Comparison of ENCODE assay signal across 39 cellular contexts in the genomic region with DNA sequence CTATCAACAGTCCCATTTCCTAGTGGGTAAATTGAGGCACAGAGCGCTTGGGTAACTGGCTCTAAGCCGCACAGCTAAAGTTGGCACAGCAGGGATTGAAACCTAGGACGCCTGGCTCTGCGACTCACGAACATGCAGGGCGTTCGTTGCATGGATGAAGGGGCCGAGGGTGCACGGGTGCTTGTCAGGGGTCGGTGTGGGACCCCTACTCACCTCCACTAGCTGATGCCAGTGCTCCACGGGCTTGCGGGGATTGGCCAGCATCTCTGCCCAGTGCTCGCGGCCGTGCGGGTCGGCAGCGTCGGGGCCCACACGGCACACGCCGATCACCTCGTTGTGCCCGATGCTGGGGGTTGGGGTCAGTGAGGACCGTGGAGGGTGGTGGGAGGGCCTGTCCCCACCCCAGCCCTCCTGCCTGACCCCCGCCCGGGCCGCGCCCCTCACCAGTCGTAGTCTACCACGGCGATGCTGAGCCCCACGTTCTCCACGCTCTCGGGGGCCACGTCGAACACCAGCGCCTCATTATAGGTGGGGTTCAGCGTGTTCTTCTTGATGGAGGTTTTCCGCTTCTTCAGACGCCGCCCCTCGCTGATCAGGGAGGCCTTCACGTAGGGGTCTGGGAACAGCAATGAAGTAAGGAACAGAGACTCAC. TPM values are rescaled to one million over a fixed set of nuclear protein-coding genes. Genes with fewer than 3 reads are reported as not detected.
"Had no signal": no experiment of that assay in that cellular context is flagged by ENCODE, and none has a peak within 500 bp of the region (broad histone marks: within the 10 kb centered on the region; RNA-seq: fewer than 3 reads in every experiment).

No MANE protein-coding gene starts in this region.

- H3K4me3 ChIP-seq: adrenal gland, body of pancreas, cardiac muscle cell had no signal

- H3K9me3 Mint-ChIP-seq: activated B cell treated with CpG ODN at 0.5 μM for 24 hours; activated CD4-positive, alpha-beta memory T cell treated with anti-CD3 and anti-CD28 coated beads for 36 hours; activated CD4-positive, alpha-beta T cell treated with anti-CD3 and anti-CD28 coated beads, Interleukin-2, amount 10 ng/mL, durations not matched to agents 24 days and 14 days; activated CD8-positive, alpha-beta T cell treated with anti-CD3 and anti-CD28 coated beads for 36 hours; activated naive CD4-positive, alpha-beta T cell treated with anti-CD3 and anti-CD28 coated beads for 36 hours; activated naive CD4-positive, alpha-beta T cell treated with anti-CD3 and anti-CD28 coated beads, Interleukin-2, amount 50 U/mL, for 72 hours; activated naive CD8-positive, alpha-beta T cell treated with anti-CD3 and anti-CD28 coated beads for 36 hours; activated T-cell treated with anti-CD3 and anti-CD28 coated beads, Interleukin-2, amount 50 U/mL, for 4 hours; activated T-cell treated with anti-CD3 and anti-CD28 coated beads, Interleukin-2, amount 50 U/mL, for 72 hours; activated T-helper 1 cell treated with anti-CD3 and anti-CD28 coated beads, Interleukin-12 subunit alpha, Interleukin-12 subunit beta, Interleukin-2, Interleukin-4 antibody, amounts not matched to agents 30 ng/mL and 10 ng/mL and 1 ng/mL, durations not matched to agents 14 hours and 24 hours and 36 hours; activated T-helper 17 cell treated with anti-CD3 and anti-CD28 coated beads, Interleukin-2, amount 50 U/mL, for 72 hours; central memory CD8-positive, alpha-beta T cell; T-helper 1 cell treated with Interleukin-12 subunit alpha and Interleukin-12 subunit beta and Interleukin-4 antibody, amounts not matched to agents 30 μg/mL and 1 μg/mL, for 36 hours; T-helper 2 cell treated with Interferon-gamma antibody and Interleukin-4, amounts not matched to agents 5 μg/mL and 100 μg/mL, for 36 hours had no signal

- H3K27ac ChIP-seq: adrenal gland, body of pancreas, brain microvascular endothelial cell, cardiac muscle cell, VCaP had no signal

- H3K27me3 Mint-ChIP-seq: activated B cell treated with CpG ODN at 0.5 μM for 24 hours; activated CD4-positive, alpha-beta T cell treated with anti-CD3 and anti-CD28 coated beads, Interleukin-2, amount 10 ng/mL, durations not matched to agents 24 days and 14 days; activated naive CD8-positive, alpha-beta T cell treated with anti-CD3 and anti-CD28 coated beads for 36 hours had no signal

- DNase-seq: activated B cell treated with CpG ODN at 0.5 μM for 24 hours; activated CD4-positive, alpha-beta memory T cell treated with anti-CD3 and anti-CD28 coated beads for 36 hours; activated CD4-positive, alpha-beta T cell treated with anti-CD3 and anti-CD28 coated beads for 4 hours; activated CD4-positive, alpha-beta T cell treated with anti-CD3 and anti-CD28 coated beads, Interleukin-2, amount 10 ng/mL, durations not matched to agents 24 days and 14 days; activated CD4-positive, alpha-beta T cell treated with anti-CD3 and anti-CD28 coated beads, Interleukin-2, amount 50 U/mL, for 1 hour; activated CD4-positive, alpha-beta T cell treated with anti-CD3 and anti-CD28 coated beads, Interleukin-2, amount 50 U/mL, for 4 hours; activated CD4-positive, CD25-positive, alpha-beta regulatory T cell treated with anti-CD3 and anti-CD28 coated beads, Interleukin-2, amount 50 U/mL, for 72 hours; activated CD8-positive, alpha-beta memory T cell treated with anti-CD3 and anti-CD28 coated beads, Interleukin-2, amount 50 U/mL, for 4 hours; activated CD8-positive, alpha-beta T cell treated with anti-CD3 and anti-CD28 coated beads for 36 hours; activated effector memory CD4-positive, alpha-beta T cell treated with anti-CD3 and anti-CD28 coated beads, Interleukin-2, amount 50 U/mL, for 16 hours; activated gamma-delta T cell treated with Interleukin-2 at 50 U/mL for 16 hours; activated naive CD4-positive, alpha-beta T cell; activated naive CD4-positive, alpha-beta T cell treated with anti-CD3 and anti-CD28 coated beads for 36 hours; activated naive CD4-positive, alpha-beta T cell treated with anti-CD3 and anti-CD28 coated beads, Interleukin-2, amount 50 U/mL, for 16 hours; activated naive CD8-positive, alpha-beta T cell treated with anti-CD3 and anti-CD28 coated beads for 36 hours; activated T-cell treated with anti-CD3 and anti-CD28 coated beads for 4 hours; activated T-cell treated with anti-CD3 and anti-CD28 coated beads, Interleukin-2, amount 50 U/mL, for 1 hour; activated T-cell treated with anti-CD3 and anti-CD28 coated beads, Interleukin-2, amount 50 U/mL, for 4 hours; activated T-cell treated with anti-CD3 and anti-CD28 coated beads, Interleukin-2, amount 50 U/mL, for 72 hours; adrenal gland; amniotic stem cell; aorta; body of pancreas; brain microvascular endothelial cell; caudate nucleus; T-helper 1 cell; T-helper 2 cell; T-helper 9 cell had no signal

- H3K36me3 Mint-ChIP-seq: activated CD4-positive, alpha-beta memory T cell treated with anti-CD3 and anti-CD28 coated beads for 36 hours; activated naive CD4-positive, alpha-beta T cell treated with anti-CD3 and anti-CD28 coated beads, Interleukin-2, amount 50 U/mL, for 72 hours; activated naive CD8-positive, alpha-beta T cell treated with anti-CD3 and anti-CD28 coated beads for 36 hours had no signal

- H3K27ac Mint-ChIP-seq: activated B cell treated with CpG ODN at 0.5 μM for 24 hours; activated CD4-positive, alpha-beta memory T cell treated with anti-CD3 and anti-CD28 coated beads for 36 hours; activated CD4-positive, alpha-beta T cell treated with anti-CD3 and anti-CD28 coated beads, Interleukin-2, amount 10 ng/mL, durations not matched to agents 24 days and 14 days; activated CD8-positive, alpha-beta T cell treated with anti-CD3 and anti-CD28 coated beads for 36 hours; activated naive CD4-positive, alpha-beta T cell treated with anti-CD3 and anti-CD28 coated beads for 36 hours; activated naive CD4-positive, alpha-beta T cell treated with anti-CD3 and anti-CD28 coated beads, Interleukin-2, amount 50 U/mL, for 72 hours; activated naive CD8-positive, alpha-beta T cell treated with anti-CD3 and anti-CD28 coated beads for 36 hours; activated T-cell treated with anti-CD3 and anti-CD28 coated beads, Interleukin-2, amount 50 U/mL, for 72 hours; activated T-helper 1 cell treated with anti-CD3 and anti-CD28 coated beads, Interleukin-12 subunit alpha, Interleukin-12 subunit beta, Interleukin-2, Interleukin-4 antibody, amounts not matched to agents 30 ng/mL and 10 ng/mL and 1 ng/mL, durations not matched to agents 14 hours and 24 hours and 36 hours; activated T-helper 17 cell treated with anti-CD3 and anti-CD28 coated beads, Interleukin-2, amount 50 U/mL, for 72 hours; T-helper 1 cell treated with Interleukin-12 subunit alpha and Interleukin-12 subunit beta and Interleukin-4 antibody, amounts not matched to agents 30 μg/mL and 1 μg/mL, for 36 hours; T-helper 2 cell treated with Interferon-gamma antibody and Interleukin-4, amounts not matched to agents 5 μg/mL and 100 μg/mL, for 36 hours had no signal

- H3K36me3 ChIP-seq: adrenal gland, brain microvascular endothelial cell, cardiac muscle cell had no signal

- H3K4me1 Mint-ChIP-seq: activated B cell treated with CpG ODN at 0.5 μM for 24 hours; activated CD4-positive, alpha-beta T cell treated with anti-CD3 and anti-CD28 coated beads, Interleukin-2, amount 10 ng/mL, durations not matched to agents 24 days and 14 days; activated naive CD8-positive, alpha-beta T cell treated with anti-CD3 and anti-CD28 coated beads for 36 hours; activated T-helper 17 cell treated with anti-CD3 and anti-CD28 coated beads, Interleukin-2, amount 50 U/mL, for 72 hours; central memory CD8-positive, alpha-beta T cell had no signal

- H3K4me3 Mint-ChIP-seq: activated B cell treated with CpG ODN at 0.5 μM for 24 hours; activated CD4-positive, alpha-beta memory T cell treated with anti-CD3 and anti-CD28 coated beads for 36 hours; activated CD4-positive, alpha-beta T cell treated with anti-CD3 and anti-CD28 coated beads, Interleukin-2, amount 10 ng/mL, durations not matched to agents 24 days and 14 days; activated CD8-positive, alpha-beta T cell treated with anti-CD3 and anti-CD28 coated beads for 36 hours; activated naive CD4-positive, alpha-beta T cell treated with anti-CD3 and anti-CD28 coated beads for 36 hours; activated naive CD8-positive, alpha-beta T cell treated with anti-CD3 and anti-CD28 coated beads for 36 hours; activated T-cell treated with anti-CD3 and anti-CD28 coated beads, Interleukin-2, amount 50 U/mL, for 4 hours; activated T-cell treated with anti-CD3 and anti-CD28 coated beads, Interleukin-2, amount 50 U/mL, for 72 hours; activated T-helper 1 cell treated with anti-CD3 and anti-CD28 coated beads, Interleukin-12 subunit alpha, Interleukin-12 subunit beta, Interleukin-2, Interleukin-4 antibody, amounts not matched to agents 30 ng/mL and 10 ng/mL and 1 ng/mL, durations not matched to agents 14 hours and 24 hours and 36 hours; activated T-helper 17 cell treated with anti-CD3 and anti-CD28 coated beads, Interleukin-2, amount 50 U/mL, for 72 hours; central memory CD8-positive, alpha-beta T cell; T-helper 1 cell treated with Interleukin-12 subunit alpha and Interleukin-12 subunit beta and Interleukin-4 antibody, amounts not matched to agents 30 μg/mL and 1 μg/mL, for 36 hours; T-helper 2 cell treated with Interferon-gamma antibody and Interleukin-4, amounts not matched to agents 5 μg/mL and 100 μg/mL, for 36 hours had no signal

- H3K4me1 ChIP-seq: adrenal gland, body of pancreas had no signal

- H3K9me3 ChIP-seq: adrenal gland, body of pancreas had no signal

- H3K27me3 ChIP-seq: adrenal gland, body of pancreas, brain microvascular endothelial cell, cardiac muscle cell had no signal

RNA-seq across cellular contexts. Expression of gene SYT3, which starts 14.6 kb away (rescaled TPM):
- total RNA-seq: activated CD4-positive, alpha-beta memory T cell treated with anti-CD3 and anti-CD28 coated beads for 36 hours; activated CD4-positive, alpha-beta T cell treated with anti-CD3 and anti-CD28 coated beads, Interleukin-2, amount 10 ng/mL, durations not matched to agents 24 days and 14 days; activated CD8-positive, alpha-beta T cell treated with anti-CD3 and anti-CD28 coated beads for 36 hours; activated naive CD4-positive, alpha-beta T cell treated with anti-CD3 and anti-CD28 coated beads for 36 hours; activated T-helper 1 cell treated with anti-CD3 and anti-CD28 coated beads, Interleukin-12 subunit alpha, Interleukin-12 subunit beta, Interleukin-2, Interleukin-4 antibody, amounts not matched to agents 30 ng/mL and 10 ng/mL and 1 ng/mL, durations not matched to agents 14 hours and 24 hours and 36 hours; activated T-helper 17 cell treated with anti-CD3 and anti-CD28 coated beads, Interleukin-2, amount 50 U/mL, for 72 hours; astrocyte; bronchial epithelial cell had no signal
- polyA plus RNA-seq: aorta had no signal

RNA-seq across cellular contexts. Expression of gene C19orf81, which starts 24.2 kb away (rescaled TPM):
- total RNA-seq: activated B cell treated with CpG ODN at 0.5 μM for 24 hours; activated T-helper 1 cell treated with anti-CD3 and anti-CD28 coated beads, Interleukin-12 subunit alpha, Interleukin-12 subunit beta, Interleukin-2, Interleukin-4 antibody, amounts not matched to agents 30 ng/mL and 10 ng/mL and 1 ng/mL, durations not matched to agents 14 hours and 24 hours and 36 hours; activated T-helper 17 cell treated with anti-CD3 and anti-CD28 coated beads, Interleukin-2, amount 50 U/mL, for 72 hours; aorta; astrocyte; body of pancreas; bronchial epithelial cell had no signal
- polyA plus RNA-seq: aorta had no signal

RNA-seq across cellular contexts. Expression of gene LRRC4B, which starts 56.8 kb away (rescaled TPM):
- total RNA-seq: activated B cell treated with CpG ODN at 0.5 μM for 24 hours; activated CD4-positive, alpha-beta memory T cell treated with anti-CD3 and anti-CD28 coated beads for 36 hours; activated CD8-positive, alpha-beta memory T cell treated with anti-CD3 and anti-CD28 coated beads for 36 hours; activated CD8-positive, alpha-beta T cell treated with anti-CD3 and anti-CD28 coated beads for 36 hours; activated naive CD4-positive, alpha-beta T cell treated with anti-CD3 and anti-CD28 coated beads for 36 hours; activated naive CD4-positive, alpha-beta T cell treated with anti-CD3 and anti-CD28 coated beads, Interleukin-2, amount 50 U/mL, for 72 hours; activated naive CD8-positive, alpha-beta T cell treated with anti-CD3 and anti-CD28 coated beads for 36 hours; activated T-cell treated with anti-CD3 and anti-CD28 coated beads, Interleukin-2, amount 50 U/mL, for 4 hours; activated T-helper 17 cell treated with anti-CD3 and anti-CD28 coated beads, Interleukin-2, amount 50 U/mL, for 72 hours; astrocyte; bronchial epithelial cell had no signal
